ENCODE assay signal across 24 cellular contexts in genomic region chr22:33529424-33530113, GRCh38.
DNase-seq lines count a peak whose midpoint lies in the region; ATAC-seq and TF ChIP-seq lines count a peak whose summit lies in the region.
"Had no signal": no experiment of that assay in that cellular context is flagged by ENCODE, and none has a peak within 500 bp of the region (broad histone marks: within the 10 kb centered on the region; RNA-seq: fewer than 3 reads in every experiment).

No MANE protein-coding gene starts in this region.

- H3K27me3 ChIP-seq in right atrium auricular region (no peaks in the 10 kb centered on the region), left ventricle myocardium inferior (ENCODE audit: low read depth) (no peaks in the 10 kb centered on the region)
- H3K27me3 ChIP-seq in naive thymus-derived CD4-positive, alpha-beta T cell (ENCODE audit: control insufficient read depth in 2 of 2, insufficient read depth in 2 of 2, low read length in 2 of 2): no peaks in the 10 kb centered on the region
- H3K27me3 ChIP-seq: cardiac muscle cell, pancreas, spleen, tibial nerve had no signal

- peak overlapping the region in 1 of 2 donors; percentile 46 for H3K27ac ChIP-seq in right atrium auricular region
- peak overlapping the region; percentile 60 for H3K27ac ChIP-seq in left ventricle myocardium inferior (replicated peaks)
- no peak overlapping the region for H3K27ac ChIP-seq in naive thymus-derived CD4-positive, alpha-beta T cell (ENCODE audit: low read depth, low read length)
- H3K27ac ChIP-seq: cardiac muscle cell, pancreas, spleen, tibial nerve had no signal

- POLR2A ChIA-PET in naive thymus-derived CD4-positive, alpha-beta T cell (lab: Charles Lee): no interaction called here

- intact Hi-C loops in Right ventricle myocardium inferior (cut with DNase I): no loop called here
- intact Hi-C loops in left ventricle myocardium inferior (cut with micrococcal nuclease): no loop called here
- intact Hi-C loops in naive thymus-derived CD4-positive, alpha-beta T cell (cut with micrococcal nuclease): no loop called here

- H3K36me3 ChIP-seq in right atrium auricular region (no peaks in the 10 kb centered on the region), left ventricle myocardium inferior (no peaks in the 10 kb centered on the region)
- no peaks in the 10 kb centered on the region for H3K36me3 ChIP-seq in naive thymus-derived CD4-positive, alpha-beta T cell (ENCODE audit: control insufficient read depth in 2 of 3, insufficient read depth in 3 of 3, low read length in 3 of 3)
- H3K36me3 ChIP-seq: cardiac muscle cell, pancreas, spleen, tibial nerve had no signal

- no peaks in the 10 kb centered on the region for H3K36me3 Mint-ChIP-seq in naive thymus-derived CD4-positive, alpha-beta T cell
- H3K36me3 Mint-ChIP-seq: activated CD4-positive, alpha-beta memory T cell treated with anti-CD3 and anti-CD28 coated beads for 36 hours; activated naive CD4-positive, alpha-beta T cell treated with anti-CD3 and anti-CD28 coated beads, Interleukin-2, amount 50 U/mL, for 24 hours; CD4-positive, CD25-positive, alpha-beta regulatory T cell; naive thymus-derived CD8-positive, alpha-beta T cell had no signal

- peaks cover 0 to 4% of the 10 kb centered on the region in 2 donors for H3K4me1 ChIP-seq in right atrium auricular region
- H3K4me1 ChIP-seq in left ventricle myocardium inferior: peaks cover 45% of the 10 kb centered on the region
- no peaks in the 10 kb centered on the region for H3K4me1 ChIP-seq in naive thymus-derived CD4-positive, alpha-beta T cell (ENCODE audit: control insufficient read depth in 2 of 2, insufficient read depth in 2 of 2, low read length in 2 of 2)

- peaks cover 0 to 5% (median 0%) of the 10 kb centered on the region in 5 donors for H3K27me3 Mint-ChIP-seq in naive thymus-derived CD4-positive, alpha-beta T cell
- H3K27me3 Mint-ChIP-seq: activated CD4-positive, alpha-beta memory T cell treated with anti-CD3 and anti-CD28 coated beads for 36 hours; activated naive CD4-positive, alpha-beta T cell treated with anti-CD3 and anti-CD28 coated beads, Interleukin-2, amount 50 U/mL, for 24 hours; CD4-positive, CD25-positive, alpha-beta regulatory T cell had no signal

- H3K27ac Mint-ChIP-seq in naive thymus-derived CD4-positive, alpha-beta T cell: no peak overlapping the region
- H3K27ac Mint-ChIP-seq: activated CD4-positive, alpha-beta memory T cell treated with anti-CD3 and anti-CD28 coated beads for 36 hours; activated naive CD4-positive, alpha-beta T cell treated with anti-CD3 and anti-CD28 coated beads, Interleukin-2, amount 50 U/mL, for 24 hours; CD4-positive, CD25-positive, alpha-beta regulatory T cell; H9; naive thymus-derived CD8-positive, alpha-beta T cell had no signal

- H3K4me3 ChIP-seq in right atrium auricular region: no peak overlapping the region
- H3K4me3 ChIP-seq in left ventricle myocardium inferior: no peak overlapping the region
- H3K4me3 ChIP-seq in naive thymus-derived CD4-positive, alpha-beta T cell (ENCODE audit: low read length): no peak overlapping the region
- H3K4me3 ChIP-seq: cardiac muscle cell, pancreas, spleen, tibial nerve had no signal

- no peak for ATAC-seq in Right ventricle myocardium inferior
- ATAC-seq in naive thymus-derived CD4-positive, alpha-beta T cell: no peak
- no peak for ATAC-seq in stimulated activated naive CD8-positive, alpha-beta T cell treated with anti-CD3 and anti-CD28 coated beads, Interleukin-15, Interleukin-2, amounts not matched to agents 100 U/mL and 50 U/mL, for 24 hours
- ATAC-seq in HG02588 (IDR thresholded peaks at IDR 0.05; ENCODE audit: unreplicated experiment): no peak
- ATAC-seq: activated T-cell treated with anti-CD3 and anti-CD28 coated beads, Interleukin-2, amount 50 U/mL, for 4 hours; naive thymus-derived CD8-positive, alpha-beta T cell had no signal

- DNase-seq in Right ventricle myocardium inferior (ENCODE audit: missing footprints) (peak; percentile 48), right atrium auricular region (ENCODE audit: low spot score) (no peak), cerebellar cortex (ENCODE audit: low spot score) (peak; percentile 39), left ventricle myocardium inferior (no peak), putamen (ENCODE audit: low spot score) (no peak)
- DNase-seq in naive thymus-derived CD4-positive, alpha-beta T cell: no peak
- no peak for DNase-seq in stimulated activated naive CD8-positive, alpha-beta T cell treated with anti-CD3 and anti-CD28 coated beads, Interleukin-15, Interleukin-2, amounts not matched to agents 100 U/mL and 50 U/mL, for 24 hours
- DNase-seq: 8988T; activated CD4-positive, alpha-beta memory T cell treated with anti-CD3 and anti-CD28 coated beads for 36 hours; activated T-cell treated with anti-CD3 and anti-CD28 coated beads, Interleukin-2, amount 50 U/mL, for 4 hours; CD4-positive, CD25-positive, alpha-beta regulatory T cell; DMS53; H9; KG1; mammary epithelial cell; naive thymus-derived CD8-positive, alpha-beta T cell; NCI-H1092; NCI-H2171; pancreas; spleen had no signal

- TF ChIP-seq CTCF in right atrium auricular region (IDR thresholded peaks at IDR 0.05) (no peak), left ventricle myocardium inferior (IDR thresholded peaks at IDR 0.05; ENCODE audit: borderline replicate concordance) (no peak)

- H3K4me3 Mint-ChIP-seq in naive thymus-derived CD4-positive, alpha-beta T cell: no peak overlapping the region
- H3K4me3 Mint-ChIP-seq: activated CD4-positive, alpha-beta memory T cell treated with anti-CD3 and anti-CD28 coated beads for 36 hours; activated naive CD4-positive, alpha-beta T cell treated with anti-CD3 and anti-CD28 coated beads, Interleukin-2, amount 50 U/mL, for 24 hours; activated T-cell treated with anti-CD3 and anti-CD28 coated beads, Interleukin-2, amount 50 U/mL, for 4 hours; CD4-positive, CD25-positive, alpha-beta regulatory T cell; H9; naive thymus-derived CD8-positive, alpha-beta T cell had no signal

- peaks cover 0 to 9% (median 0%) of the 10 kb centered on the region in 11 donors for H3K9me3 Mint-ChIP-seq in naive thymus-derived CD4-positive, alpha-beta T cell
- H3K9me3 Mint-ChIP-seq: activated naive CD4-positive, alpha-beta T cell treated with anti-CD3 and anti-CD28 coated beads, Interleukin-2, amount 50 U/mL, for 24 hours; H9 had no signal

- no peaks in the 10 kb centered on the region for H3K4me1 Mint-ChIP-seq in naive thymus-derived CD4-positive, alpha-beta T cell
- H3K4me1 Mint-ChIP-seq: activated naive CD4-positive, alpha-beta T cell treated with anti-CD3 and anti-CD28 coated beads, Interleukin-2, amount 50 U/mL, for 24 hours; CD4-positive, CD25-positive, alpha-beta regulatory T cell had no signal

- CTCF ChIA-PET in naive thymus-derived CD4-positive, alpha-beta T cell (lab: Charles Lee): no interaction called here

- no peaks in the 10 kb centered on the region for H3K9me3 ChIP-seq in right atrium auricular region
- H3K9me3 ChIP-seq in left ventricle myocardium inferior (replicated peaks): peaks cover 6% of the 10 kb centered on the region
- H3K9me3 ChIP-seq in naive thymus-derived CD4-positive, alpha-beta T cell (ENCODE audit: control insufficient read depth in 2 of 3, low read length in 3 of 3): no peaks in the 10 kb centered on the region
- H3K9me3 ChIP-seq: pancreas, spleen, tibial nerve had no signal

Comparison
In these comparisons a context has a peak if more than half of its experiments do, and no peak if none do; other contexts are left out.
1. DNase-seq: peak in Right ventricle myocardium inferior (single experiment) and cerebellar cortex (single experiment); none in right atrium auricular region (single experiment), left ventricle myocardium inferior (single experiment), putamen (single experiment), naive thymus-derived CD4-positive, alpha-beta T cell (0 of 9) and stimulated activated naive CD8-positive, alpha-beta T cell treated with anti-CD3 and anti-CD28 coated beads, Interleukin-15, Interleukin-2, amounts not matched to agents 100 U/mL and 50 U/mL, for 24 hours (single experiment).